Comparison of ENCODE assay signal across 21 cellular contexts in the genomic region with DNA sequence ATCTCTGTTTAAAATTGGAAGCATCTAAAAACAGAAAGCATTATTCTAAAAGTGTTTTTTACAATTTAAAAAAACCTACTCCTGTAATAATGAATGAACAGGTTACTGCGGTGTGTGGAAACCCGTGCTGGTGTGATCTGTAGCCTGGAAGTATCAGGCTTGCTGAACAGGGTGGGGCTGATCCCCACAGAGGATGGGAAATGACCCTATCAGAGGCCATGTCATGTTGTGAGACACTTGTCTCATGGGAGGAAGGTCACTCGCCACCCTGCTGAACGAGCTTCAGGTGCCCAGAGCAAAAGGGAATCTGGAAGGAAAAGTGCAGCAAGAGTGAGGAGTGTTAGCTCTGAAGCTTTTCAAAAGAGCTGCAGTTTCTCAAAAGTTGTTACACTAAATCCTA.
A peak's percentile ranks its signal among the peaks of the same experiment; 100 is the strongest.
DNase-seq lines count a peak whose midpoint lies in the region; ATAC-seq, FAIRE-seq and TF ChIP-seq lines count a peak whose summit lies in the region.
"Had no signal": no experiment of that assay in that cellular context is flagged by ENCODE, and none has a peak within 500 bp of the region (broad histone marks: within the 10 kb centered on the region; RNA-seq: fewer than 3 reads in every experiment).

No MANE protein-coding gene starts in this region.

- TF ChIP-seq RAD21 in H1 (IDR thresholded peaks at IDR 0.05 in 1 of 2, conservative IDR thresholded peaks at IDR 0.05 in 1 of 2; ENCODE audit: low read depth in 2 of 2, low read length in 2 of 2): no peak

- TF ChIP-seq POLR2A in GM12891 (IDR thresholded peaks at IDR 0.05; ENCODE audit: low read depth, low read length) (no peak), H1 (IDR thresholded peaks at IDR 0.05; ENCODE audit: control extremely low read depth in 1 of 2, low read depth in 2 of 2, low read length in 2 of 2) (no peak)

- POLR2A ChIA-PET in H1 (lab: Charles Lee; ENCODE audit: partially characterized antibody): no interaction called here

- no peak overlapping the region for H3K4me2 ChIP-seq in H1 (ENCODE audit: insufficient read depth in 1 of 2, low read depth in 2 of 2, low read length in 2 of 2)
- H3K4me2 ChIP-seq: A549, GM23338 had no signal

- H2BK120ac ChIP-seq in H1 (replicated peaks; ENCODE audit: low read depth, low read length): no peak overlapping the region

- H3K14ac ChIP-seq in H1 (ENCODE audit: insufficient read length): no peak overlapping the region

- no peak overlapping the region for H3K23ac ChIP-seq in H1 (ENCODE audit: insufficient read length)

- no peaks in the 10 kb centered on the region for H3K79me2 ChIP-seq in H1 (ENCODE audit: control insufficient read depth in 1 of 2, insufficient read depth in 2 of 2, low read length in 2 of 2)

- no peaks in the 10 kb centered on the region for H3K36me3 Mint-ChIP-seq in T-helper 17 cell (ENCODE audit: low read depth)
- H3K36me3 Mint-ChIP-seq: CD4-positive, alpha-beta memory T cell had no signal

- H2AK5ac ChIP-seq in H1 (ENCODE audit: low read depth, low read length): 0 out of 2 replicates have a peak overlapping the region, but pooled peaks have one; percentile 65

- no peak overlapping the region for H4K8ac ChIP-seq in H1 (ENCODE audit: extremely low read depth, insufficient read depth, low read length)

- H3K56ac ChIP-seq in H1 (replicated peaks; ENCODE audit: insufficient read length, low read depth, low read length): no peak overlapping the region

- ATAC-seq in T-helper 17 cell: no peak
- ATAC-seq in HG03039 (IDR thresholded peaks at IDR 0.05; ENCODE audit: unreplicated experiment): no peak
- no peak for ATAC-seq in lower lobe of right lung
- no peak for ATAC-seq in HG03025 (IDR thresholded peaks at IDR 0.05; ENCODE audit: low FRiP score, unreplicated experiment)
- ATAC-seq: A549, GM23338 had no signal

- no peak overlapping the region for H2BK12ac ChIP-seq in H1 (ENCODE audit: low read depth, low read length)

- H4K20me1 ChIP-seq in H1 (replicated peaks in 1 of 2; ENCODE audit: control insufficient read depth in 1 of 2, insufficient read depth in 2 of 2, low read length in 2 of 2): peaks cover 0 to 2% of the 10 kb centered on the region in 2 experiments

- H3K27me3 ChIP-seq in H1 (replicated peaks in 1 of 4; ENCODE audit: control insufficient read depth in 3 of 4, extremely low read depth in 1 of 4, insufficient read depth in 3 of 4, low read length in 3 of 4) (peaks cover 0 to 3% (median 0%) of the 10 kb centered on the region in 4 experiments; a peak in 1 of 7 replicates), lower lobe of right lung (ENCODE audit: low read depth) (peaks cover 6% of the 10 kb centered on the region)

- no peak overlapping the region for H2BK5ac ChIP-seq in H1 (ENCODE audit: low read depth, low read length)

- H3K9ac ChIP-seq in H1 (replicated peaks in 1 of 4; ENCODE audit: extremely low read depth in 1 of 4, low read depth in 3 of 4, low read length in 3 of 4): no peak overlapping the region

- H4K91ac ChIP-seq in H1 (replicated peaks; ENCODE audit: insufficient read length, low read length): no peak overlapping the region

- H3K36me3 ChIP-seq in H1 (ENCODE audit: control insufficient read depth in 2 of 4, insufficient read depth in 4 of 4, low read length in 3 of 4) (no peaks in the 10 kb centered on the region), lower lobe of right lung (no peaks in the 10 kb centered on the region)
- H3K36me3 ChIP-seq: HAP-1 had no signal

- no peak for TF ChIP-seq CTCF in H1 (IDR thresholded peaks at IDR 0.05; ENCODE audit: control extremely low read depth in 1 of 3, insufficient read depth in 1 of 3, low read depth in 1 of 3, low read length in 3 of 3)
- no peak for TF ChIP-seq CTCF in lower lobe of right lung (IDR thresholded peaks at IDR 0.05)

- H3K27ac Mint-ChIP-seq in T-helper 17 cell: no peak overlapping the region
- H3K27ac Mint-ChIP-seq: CD4-positive, alpha-beta memory T cell; GM23338 had no signal

- no peak overlapping the region for H3K4me3 ChIP-seq in H1 (ENCODE audit: extremely low read depth in 1 of 4, insufficient read depth in 2 of 4, low read depth in 3 of 4, low read length in 4 of 4)
- no peak overlapping the region for H3K4me3 ChIP-seq in lower lobe of right lung
- H3K4me3 ChIP-seq: A549, GM23338, HAP-1 had no signal

- H3K27ac ChIP-seq in H1 (ENCODE audit: low read depth, low read length) (no peak overlapping the region), lower lobe of right lung (no peak overlapping the region)
- H3K27ac ChIP-seq: A549 had no signal

- H3K4me3 Mint-ChIP-seq in T-helper 17 cell: peak overlapping the region; percentile 3
- H3K4me3 Mint-ChIP-seq: CD4-positive, alpha-beta memory T cell; GM23338 had no signal

- H3K79me1 ChIP-seq in H1 (ENCODE audit: low read depth, low read length): no peaks in the 10 kb centered on the region

- 0 out of 2 replicates have a peak overlapping the region, but pooled peaks have one; percentile 30 for H2AFZ ChIP-seq in H1 (ENCODE audit: low read length)
- H2AFZ ChIP-seq: GM23338 had no signal

- no peak for TF ChIP-seq EP300 in H1 (IDR thresholded peaks at IDR 0.05; ENCODE audit: borderline replicate concordance in 1 of 2, low read depth in 2 of 2, low read length in 2 of 2)

- CTCF ChIA-PET in H1 (lab: Charles Lee; ENCODE audit: partially characterized antibody): interaction anchor here (0.6 to 1.0 kb wide), 2 partner anchors 13 to 66 kb away, joined by 3 read pairs; no protein-coding TSS in a partner anchor

- peaks cover 33% of the 10 kb centered on the region for H3K27me3 Mint-ChIP-seq in T-helper 17 cell

- no peak overlapping the region for H2BK20ac ChIP-seq in H1 (ENCODE audit: low read length)

- H3K4me1 ChIP-seq in H1 (replicated peaks in 1 of 4; ENCODE audit: control insufficient read depth in 3 of 4, insufficient read depth in 4 of 4, low read length in 3 of 4): no peaks in the 10 kb centered on the region
- H3K4me1 ChIP-seq in lower lobe of right lung: no peaks in the 10 kb centered on the region
- H3K4me1 ChIP-seq: A549 had no signal

- intact Hi-C loops in lower lobe of right lung (cut with DNase I): no loop called here

- no peaks in the 10 kb centered on the region for H3K23me2 ChIP-seq in H1 (ENCODE audit: low read depth, low read length)

- H3K4ac ChIP-seq in H1 (replicated peaks; ENCODE audit: insufficient read length, low read depth, low read length): no peak overlapping the region

- H3K18ac ChIP-seq in H1 (ENCODE audit: extremely low read depth, low read length): no peak overlapping the region

- DNase-seq in GM12891 (ENCODE audit: insufficient read length, low spot score) (no peak), T-helper 17 cell (no peak), H1 (ENCODE audit: low read depth in 1 of 2, low spot score in 2 of 2) (no peak), lower lobe of right lung (no peak), occipital lobe (lab: John Stamatoyannopoulos, UW) (no peak)
- DNase-seq: 8988T; ACHN; AML-193; C1 segment of cervical spinal cord; Calu3; CD4-positive, alpha-beta memory T cell; COR-L47; DMS53; DMS79 treated with DMSO at 0.1 percent for 48 hours; GF-D8 had no signal

- H3K4me1 Mint-ChIP-seq in T-helper 17 cell: peaks cover 2% of the 10 kb centered on the region

- H3K9me3 ChIP-seq in T-helper 17 cell (ENCODE audit: control insufficient read depth, low read length, poor library complexity, severe bottlenecking) (no peaks in the 10 kb centered on the region), H1 (ENCODE audit: insufficient read depth in 2 of 2, low read depth in 1 of 2, low read length in 1 of 2) (no peaks in the 10 kb centered on the region), lower lobe of right lung (no peaks in the 10 kb centered on the region)
- H3K9me3 ChIP-seq: A549, HAP-1 had no signal

- no peak overlapping the region for H4K5ac ChIP-seq in H1 (ENCODE audit: insufficient read length, low read depth, low read length)

- H2BK15ac ChIP-seq in H1 (ENCODE audit: low read length): no peak overlapping the region

- WGBS in H1 (ENCODE audit: extremely low coverage in 1 of 2, insufficient coverage in 1 of 2, insufficient read length in 1 of 2, insufficient replicate concordance in 2 of 2, low coverage in 1 of 2, low lambda C conversion rate in 2 of 2, missing lambda C conversion rate in 1 of 2), 2 experiments: 81% methylated on average over 4 of the region's 4 CpGs; no CpG with 5 or more reads in 1 of the 2 experiments

- FAIRE-seq in GM12891 (lab: Jason Lieb, UNC) (peak; percentile 63), H1 (lab: Jason Lieb, UNC) (no peak)
- FAIRE-seq: A549, H54 had no signal

TF ChIP-seq in GM12891, 5 proteins besides CTCF, POLR2A, EP300 and RAD21:
- TF ChIP-seq POU2F2 (IDR thresholded peaks at IDR 0.05; ENCODE audit: low read depth, low read length): no peak
- no peak for TF ChIP-seq PAX5 (IDR thresholded peaks at IDR 0.05; ENCODE audit: insufficient read depth, low read length, severe bottlenecking)
- no peak for TF ChIP-seq POLR2AphosphoS5 (IDR thresholded peaks at IDR 0.05; ENCODE audit: low read depth, low read length)
- no peak for TF ChIP-seq SPI1 (IDR thresholded peaks at IDR 0.05; ENCODE audit: low read depth, low read length)
- no peak for TF ChIP-seq TAF1 (IDR thresholded peaks at IDR 0.05; ENCODE audit: low read depth, low read length)

TF ChIP-seq in H1, 55 proteins besides CTCF, POLR2A, EP300 and RAD21:
- TF ChIP-seq SRF (IDR thresholded peaks at IDR 0.05; ENCODE audit: low read depth, low read length) (no peak), KDM1A (IDR thresholded peaks at IDR 0.05; ENCODE audit: borderline replicate concordance, low read length) (no peak), TCF12 (IDR thresholded peaks at IDR 0.05; ENCODE audit: low read depth, low read length) (no peak), SP1 (IDR thresholded peaks at IDR 0.05; ENCODE audit: low read depth, low read length) (no peak), NRF1 (IDR thresholded peaks at IDR 0.05; ENCODE audit: low read depth, low read length) (no peak), BRCA1 (IDR thresholded peaks at IDR 0.05; ENCODE audit: low read depth, low read length) (no peak), SIX5 (IDR thresholded peaks at IDR 0.05; ENCODE audit: low read depth, low read length) (no peak), GABPA (IDR thresholded peaks at IDR 0.05; ENCODE audit: borderline replicate concordance, insufficient read depth, low read length) (no peak), MAFK (IDR thresholded peaks at IDR 0.05; ENCODE audit: low read depth, low read length) (no peak)
- TF ChIP-seq, protein P1, sequence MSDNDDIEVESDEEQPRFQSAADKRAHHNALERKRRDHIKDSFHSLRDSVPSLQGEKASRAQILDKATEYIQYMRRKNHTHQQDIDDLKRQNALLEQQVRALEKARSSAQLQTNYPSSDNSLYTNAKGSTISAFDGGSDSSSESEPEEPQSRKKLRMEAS (IDR thresholded peaks at IDR 0.05): no peak
